18 cellular contexts compared by ENCODE assay signal in the genomic region with DNA sequence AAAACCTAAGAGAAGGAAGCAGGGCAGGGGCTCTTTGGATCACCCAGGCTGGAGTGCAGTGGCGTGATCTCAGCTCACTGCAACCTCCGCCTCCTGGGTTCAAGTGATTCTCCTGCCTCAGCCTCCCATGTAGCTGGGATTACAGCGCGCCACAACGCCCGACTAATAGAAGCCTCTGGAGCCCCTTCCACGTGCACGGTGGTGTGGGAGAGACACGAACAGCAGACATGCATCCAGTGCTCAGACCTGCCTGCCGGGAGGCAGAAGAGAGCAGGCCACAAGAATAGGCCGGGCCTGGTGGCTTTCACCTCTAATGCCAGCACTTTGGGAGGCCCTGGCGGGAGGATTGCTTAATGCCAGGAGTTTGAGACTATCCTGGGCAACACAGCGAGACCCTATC.
"Had no signal": no experiment of that assay in that cellular context is flagged by ENCODE, and none has a peak within 500 bp of the region (broad histone marks: within the 10 kb centered on the region; RNA-seq: fewer than 3 reads in every experiment).

No MANE protein-coding gene starts in this region.

- DNase-seq: activated CD4-positive, alpha-beta T cell treated with anti-CD3 and anti-CD28 coated beads for 4 hours; activated CD8-positive, alpha-beta memory T cell treated with anti-CD3 and anti-CD28 coated beads, Interleukin-2, amount 50 U/mL, for 4 hours; activated CD8-positive, alpha-beta T cell treated with anti-CD3 and anti-CD28 coated beads for 36 hours; activated gamma-delta T cell treated with Interleukin-2 at 50 U/mL for 16 hours; activated T-cell treated with anti-CD3 and anti-CD28 coated beads, Interleukin-2, amount 50 U/mL, for 48 hours; amygdala; body of pancreas; effector memory CD8-positive, alpha-beta T cell; hypothalamus; kidney; ovary; SIG-M5; stimulated activated CD4-positive, alpha-beta T cell treated with anti-CD3 and anti-CD28 coated beads, Interleukin-15, amount 100 ng/mL, for 24 hours; stimulated activated CD4-positive, alpha-beta T cell treated with anti-CD3 and anti-CD28 coated beads, Interleukin-4, amount 100 ng/mL, for 1 hour; stimulated activated naive B cell treated with anti-CD40 and anti-IgM and Interleukin-4, amounts not matched to agents 10 μg/mL and 1 μg/mL and 100 μg/mL, for 72 hours; T-helper 2 cell had no signal

- H3K27me3 ChIP-seq: body of pancreas, ovary had no signal

- ATAC-seq: activated CD8-positive, alpha-beta T cell treated with anti-CD3 and anti-CD28 coated beads for 36 hours; effector memory CD8-positive, alpha-beta T cell; stimulated activated naive B cell treated with anti-CD40 and anti-IgM and Interleukin-4, amounts not matched to agents 10 μg/mL and 1 μg/mL and 100 μg/mL, for 72 hours; WTC11 had no signal

- H3K9me3 ChIP-seq: body of pancreas, ovary had no signal

- H3K27ac ChIP-seq: epithelial cell of prostate, ovary had no signal

- H3K36me3 ChIP-seq: ovary had no signal

- H3K4me3 ChIP-seq: body of pancreas, ovary had no signal
